Comparison of ENCODE assay signal across 1 cellular context in the genomic region with DNA sequence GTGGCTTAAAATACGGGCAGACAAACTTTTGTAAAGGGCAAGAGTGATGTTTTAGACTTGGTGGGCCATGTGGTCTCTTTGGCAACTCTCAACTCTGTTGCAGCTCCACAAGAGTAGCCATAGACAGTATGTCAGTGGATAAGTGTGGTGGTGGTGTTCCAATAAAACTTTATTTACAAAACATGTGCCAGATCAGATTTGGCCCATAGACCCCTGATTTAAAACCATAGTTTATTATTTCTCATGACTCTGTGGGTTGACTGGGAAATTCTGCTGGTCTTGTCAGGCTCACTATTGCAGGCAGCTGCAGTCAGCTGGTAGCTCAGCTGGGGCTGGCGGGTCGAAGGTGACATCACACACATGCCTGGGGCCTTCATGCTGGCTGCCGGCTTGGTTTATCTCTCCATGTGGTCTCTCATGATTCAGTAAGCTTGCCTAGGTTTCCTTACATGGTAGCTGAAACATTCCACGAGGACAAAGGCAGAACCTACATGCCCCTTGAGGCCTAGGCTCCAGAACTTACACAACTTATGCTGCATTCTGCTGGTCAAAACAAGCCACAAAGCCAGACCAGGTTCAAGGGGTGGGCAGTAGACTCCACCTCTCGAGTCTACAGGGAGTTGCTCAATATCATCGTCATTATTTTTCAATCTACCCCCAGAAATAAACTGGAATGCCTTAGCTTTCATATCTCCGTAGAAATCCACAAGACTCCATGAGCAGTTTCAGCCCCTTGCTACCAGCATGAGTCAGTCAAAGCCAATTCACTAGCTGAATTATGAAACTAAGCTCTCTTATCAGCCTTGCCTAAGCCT.
TF ChIP-seq lines count a peak whose summit lies in the region.

No MANE protein-coding gene starts in this region.

TF ChIP-seq in HepG2, 621 proteins besides CTCF, POLR2A, EP300 and RAD21:
- no peak for TF ChIP-seq MTF2 (CRISPR knock-in tag; IDR thresholded peaks at IDR 0.05; ENCODE audit: borderline replicate concordance)
- TF ChIP-seq, protein P1, sequence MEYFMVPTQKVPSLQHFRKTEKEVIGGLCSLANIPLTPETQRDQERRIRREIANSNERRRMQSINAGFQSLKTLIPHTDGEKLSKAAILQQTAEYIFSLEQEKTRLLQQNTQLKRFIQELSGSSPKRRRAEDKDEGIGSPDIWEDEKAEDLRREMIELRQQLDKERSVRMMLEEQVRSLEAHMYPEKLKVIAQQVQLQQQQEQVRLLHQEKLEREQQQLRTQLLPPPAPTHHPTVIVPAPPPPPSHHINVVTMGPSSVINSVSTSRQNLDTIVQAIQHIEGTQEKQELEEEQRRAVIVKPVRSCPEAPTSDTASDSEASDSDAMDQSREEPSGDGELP (IDR thresholded peaks at IDR 0.05; ENCODE audit: borderline replicate concordance, low read depth) = peak; percentile 76; the same call in 1 of the 2 replicates
- TF ChIP-seq, protein P2, sequence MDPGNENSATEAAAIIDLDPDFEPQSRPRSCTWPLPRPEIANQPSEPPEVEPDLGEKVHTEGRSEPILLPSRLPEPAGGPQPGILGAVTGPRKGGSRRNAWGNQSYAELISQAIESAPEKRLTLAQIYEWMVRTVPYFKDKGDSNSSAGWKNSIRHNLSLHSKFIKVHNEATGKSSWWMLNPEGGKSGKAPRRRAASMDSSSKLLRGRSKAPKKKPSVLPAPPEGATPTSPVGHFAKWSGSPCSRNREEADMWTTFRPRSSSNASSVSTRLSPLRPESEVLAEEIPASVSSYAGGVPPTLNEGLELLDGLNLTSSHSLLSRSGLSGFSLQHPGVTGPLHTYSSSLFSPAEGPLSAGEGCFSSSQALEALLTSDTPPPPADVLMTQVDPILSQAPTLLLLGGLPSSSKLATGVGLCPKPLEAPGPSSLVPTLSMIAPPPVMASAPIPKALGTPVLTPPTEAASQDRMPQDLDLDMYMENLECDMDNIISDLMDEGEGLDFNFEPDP (CRISPR knock-in tag; conservative IDR thresholded peaks at IDR 0.05) = 0 out of 2 replicates have a peak, but pooled peaks have one; percentile 28
- TF ChIP-seq, protein P3, sequence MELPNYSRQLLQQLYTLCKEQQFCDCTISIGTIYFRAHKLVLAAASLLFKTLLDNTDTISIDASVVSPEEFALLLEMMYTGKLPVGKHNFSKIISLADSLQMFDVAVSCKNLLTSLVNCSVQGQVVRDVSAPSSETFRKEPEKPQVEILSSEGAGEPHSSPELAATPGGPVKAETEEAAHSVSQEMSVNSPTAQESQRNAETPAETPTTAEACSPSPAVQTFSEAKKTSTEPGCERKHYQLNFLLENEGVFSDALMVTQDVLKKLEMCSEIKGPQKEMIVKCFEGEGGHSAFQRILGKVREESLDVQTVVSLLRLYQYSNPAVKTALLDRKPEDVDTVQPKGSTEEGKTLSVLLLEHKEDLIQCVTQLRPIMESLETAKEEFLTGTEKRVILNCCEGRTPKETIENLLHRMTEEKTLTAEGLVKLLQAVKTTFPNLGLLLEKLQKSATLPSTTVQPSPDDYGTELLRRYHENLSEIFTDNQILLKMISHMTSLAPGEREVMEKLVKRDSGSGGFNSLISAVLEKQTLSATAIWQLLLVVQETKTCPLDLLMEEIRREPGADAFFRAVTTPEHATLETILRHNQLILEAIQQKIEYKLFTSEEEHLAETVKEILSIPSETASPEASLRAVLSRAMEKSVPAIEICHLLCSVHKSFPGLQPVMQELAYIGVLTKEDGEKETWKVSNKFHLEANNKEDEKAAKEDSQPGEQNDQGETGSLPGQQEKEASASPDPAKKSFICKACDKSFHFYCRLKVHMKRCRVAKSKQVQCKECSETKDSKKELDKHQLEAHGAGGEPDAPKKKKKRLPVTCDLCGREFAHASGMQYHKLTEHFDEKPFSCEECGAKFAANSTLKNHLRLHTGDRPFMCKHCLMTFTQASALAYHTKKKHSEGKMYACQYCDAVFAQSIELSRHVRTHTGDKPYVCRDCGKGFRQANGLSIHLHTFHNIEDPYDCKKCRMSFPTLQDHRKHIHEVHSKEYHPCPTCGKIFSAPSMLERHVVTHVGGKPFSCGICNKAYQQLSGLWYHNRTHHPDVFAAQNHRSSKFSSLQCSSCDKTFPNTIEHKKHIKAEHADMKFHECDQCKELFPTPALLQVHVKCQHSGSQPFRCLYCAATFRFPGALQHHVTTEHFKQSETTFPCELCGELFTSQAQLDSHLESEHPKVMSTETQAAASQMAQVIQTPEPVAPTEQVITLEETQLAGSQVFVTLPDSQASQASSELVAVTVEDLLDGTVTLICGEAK (IDR thresholded peaks at IDR 0.05) = no peak
- TF ChIP-seq, protein P3 (CRISPR knock-in tag; IDR thresholded peaks at IDR 0.05) = peak; percentile 91
TF ChIP-seq in HepG2: peak in this region for 3.
